ENCODE assay signal across 18 cellular contexts in the genomic region with DNA sequence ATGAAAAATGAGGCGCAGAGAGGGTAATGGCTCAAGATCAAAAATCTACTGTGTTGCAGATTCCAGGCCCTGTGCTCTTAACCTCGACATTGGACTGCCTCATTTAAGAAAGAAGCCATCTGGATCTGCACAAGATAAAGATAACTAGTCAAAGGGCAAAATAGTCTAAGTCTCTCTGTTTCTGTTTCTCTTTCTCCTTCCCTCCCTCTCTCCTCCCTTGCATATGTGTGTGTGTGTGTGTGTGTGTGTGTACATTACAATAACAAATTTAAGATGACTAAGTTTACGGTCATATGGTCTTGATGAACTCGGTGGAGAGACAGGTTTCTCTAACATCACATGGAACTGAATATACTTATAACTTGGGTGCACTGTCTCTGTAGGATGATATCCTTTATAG.
A peak's percentile ranks its signal among the peaks of the same experiment; 100 is the strongest.
DNase-seq lines count a peak whose midpoint lies in the region; TF ChIP-seq lines count a peak whose summit lies in the region.
"Had no signal": no experiment of that assay in that cellular context is flagged by ENCODE, and none has a peak within 500 bp of the region (broad histone marks: within the 10 kb centered on the region; RNA-seq: fewer than 3 reads in every experiment).

No MANE protein-coding gene starts in this region.

- H3K36me3 Mint-ChIP-seq in nephron (ENCODE audit: low read depth), result peaks cover 72% of the 10 kb centered on the region
- no peaks in the 10 kb centered on the region for H3K36me3 Mint-ChIP-seq in activated T-helper 1 cell treated with anti-CD3 and anti-CD28 coated beads, Interleukin-12 subunit alpha, Interleukin-12 subunit beta, Interleukin-2, Interleukin-4 antibody, amounts not matched to agents 30 ng/mL and 10 ng/mL and 1 ng/mL, durations not matched to agents 14 hours and 24 hours and 36 hours (ENCODE audit: low read depth)
- H3K36me3 Mint-ChIP-seq in activated T-cell treated with anti-CD3 and anti-CD28 coated beads, Interleukin-2, amount 50 U/mL, for 24 hours (ENCODE audit: low read depth), result no peaks in the 10 kb centered on the region

- no peaks in the 10 kb centered on the region for H3K27me3 ChIP-seq in MM.1S (replicated peaks; ENCODE audit: insufficient read depth, low read length)
- H3K27me3 ChIP-seq: right lobe of liver, suprapubic skin had no signal

- TF ChIP-seq CTCF in MM.1S (IDR thresholded peaks at IDR 0.05; ENCODE audit: low read length), result no peak
- TF ChIP-seq CTCF in epithelial cell of esophagus (IDR thresholded peaks at IDR 0.05; ENCODE audit: insufficient read depth, low read depth, low read length, missing control alignments), result no peak
- TF ChIP-seq CTCF in nephron (IDR thresholded peaks at IDR 0.05; ENCODE audit: unreplicated experiment in 3 of 3), result no peak

- no peaks in the 10 kb centered on the region for H3K79me2 ChIP-seq in MM.1S (ENCODE audit: low read length)

- no peak overlapping the region for H3K4me3 ChIP-seq in MM.1S (ENCODE audit: low read length)
- no peak overlapping the region for H3K4me3 ChIP-seq in epithelial cell of esophagus (ENCODE audit: low read length)
- H3K4me3 ChIP-seq: right lobe of liver, suprapubic skin had no signal

- no peaks in the 10 kb centered on the region for H3K27me3 Mint-ChIP-seq in nephron (ENCODE audit: low read depth)
- no peaks in the 10 kb centered on the region for H3K27me3 Mint-ChIP-seq in activated T-helper 1 cell treated with anti-CD3 and anti-CD28 coated beads, Interleukin-12 subunit alpha, Interleukin-12 subunit beta, Interleukin-2, Interleukin-4 antibody, amounts not matched to agents 30 ng/mL and 10 ng/mL and 1 ng/mL, durations not matched to agents 14 hours and 24 hours and 36 hours (ENCODE audit: insufficient read depth)
- H3K27me3 Mint-ChIP-seq in activated T-cell treated with anti-CD3 and anti-CD28 coated beads, Interleukin-2, amount 50 U/mL, for 24 hours, result peaks cover 3% of the 10 kb centered on the region

- no peak overlapping the region for H2AFZ ChIP-seq in MM.1S (ENCODE audit: low read length)

- DNase-seq in ELR (ENCODE audit: low read depth), result peak; percentile 57
- DNase-seq in MM.1S, result peak; percentile 6
- peak; percentile 51 for DNase-seq in epithelial cell of esophagus (ENCODE audit: low read depth)
- no peak for DNase-seq in NOMO-1 (lab: John Stamatoyannopoulos, UW; ENCODE audit: unreplicated experiment in 2 of 2)
- DNase-seq in activated CD4-positive, alpha-beta T cell treated with anti-CD3 and anti-CD28 coated beads for 4 hours, result no peak
- DNase-seq in activated T-helper 1 cell treated with anti-CD3 and anti-CD28 coated beads, Interleukin-12 subunit alpha, Interleukin-12 subunit beta, Interleukin-2, Interleukin-4 antibody, amounts not matched to agents 30 ng/mL and 10 ng/mL and 1 ng/mL, durations not matched to agents 14 hours and 24 hours and 36 hours (ENCODE audit: low spot score), result no peak
- no peak for DNase-seq in activated T-cell treated with anti-CD3 and anti-CD28 coated beads, Interleukin-2, amount 50 U/mL, for 24 hours
- DNase-seq: activated effector memory CD4-positive, alpha-beta T cell treated with Interleukin-2 at 50 U/mL for 16 hours; aorta; C1 segment of cervical spinal cord; dermis blood vessel endothelial cell; DND-41; NCI-H187; NCI-H524; right lobe of liver had no signal

- intact Hi-C loops in activated T-helper 1 cell treated with anti-CD3 and anti-CD28 coated beads, Interleukin-12 subunit alpha, Interleukin-12 subunit beta, Interleukin-2, Interleukin-4 antibody, amounts not matched to agents 30 ng/mL and 10 ng/mL and 1 ng/mL, durations not matched to agents 14 hours and 24 hours and 36 hours (cut with micrococcal nuclease), result no loop called here

- no peaks in the 10 kb centered on the region for H3K36me3 ChIP-seq in MM.1S (replicated peaks; ENCODE audit: insufficient read depth, low read length)
- H3K36me3 ChIP-seq: right lobe of liver, suprapubic skin had no signal

- no peak overlapping the region for H3K4me2 ChIP-seq in MM.1S (ENCODE audit: low read depth, low read length)

- no peak overlapping the region for H3K4me3 Mint-ChIP-seq in nephron
- H3K4me3 Mint-ChIP-seq in activated T-helper 1 cell treated with anti-CD3 and anti-CD28 coated beads, Interleukin-12 subunit alpha, Interleukin-12 subunit beta, Interleukin-2, Interleukin-4 antibody, amounts not matched to agents 30 ng/mL and 10 ng/mL and 1 ng/mL, durations not matched to agents 14 hours and 24 hours and 36 hours, result no peak overlapping the region
- no peak overlapping the region for H3K4me3 Mint-ChIP-seq in activated T-cell treated with anti-CD3 and anti-CD28 coated beads, Interleukin-2, amount 50 U/mL, for 24 hours
- H3K4me3 Mint-ChIP-seq: neural crest cell had no signal

- H3K27ac ChIP-seq in MM.1S (ENCODE audit: low read length), result no peak overlapping the region
- H3K27ac ChIP-seq: right lobe of liver, suprapubic skin had no signal

- peaks cover 26% of the 10 kb centered on the region for H3K4me1 ChIP-seq in MM.1S (ENCODE audit: low read length)
- H3K4me1 ChIP-seq: right lobe of liver, suprapubic skin had no signal

- H3K27ac Mint-ChIP-seq in nephron, result peak overlapping the region; percentile 78 to 91 (median 87)
- H3K27ac Mint-ChIP-seq in activated T-helper 1 cell treated with anti-CD3 and anti-CD28 coated beads, Interleukin-12 subunit alpha, Interleukin-12 subunit beta, Interleukin-2, Interleukin-4 antibody, amounts not matched to agents 30 ng/mL and 10 ng/mL and 1 ng/mL, durations not matched to agents 14 hours and 24 hours and 36 hours, result no peak overlapping the region
- no peak overlapping the region for H3K27ac Mint-ChIP-seq in activated T-cell treated with anti-CD3 and anti-CD28 coated beads, Interleukin-2, amount 50 U/mL, for 24 hours

- H3F3A ChIP-seq in MM.1S (ENCODE audit: insufficient read depth, low read length), result peaks cover 14% of the 10 kb centered on the region; the same call in 1 of the 2 replicates

- no peaks in the 10 kb centered on the region for H3K9me3 ChIP-seq in MM.1S (replicated peaks; ENCODE audit: insufficient read depth, low read length)
- H3K9me3 ChIP-seq: right lobe of liver, suprapubic skin had no signal

- H3K9me2 ChIP-seq in MM.1S (replicated peaks; ENCODE audit: insufficient read depth, low read length), result no peaks in the 10 kb centered on the region

- H3K9me3 Mint-ChIP-seq in nephron, result no peaks in the 10 kb centered on the region
- no peaks in the 10 kb centered on the region for H3K9me3 Mint-ChIP-seq in activated T-helper 1 cell treated with anti-CD3 and anti-CD28 coated beads, Interleukin-12 subunit alpha, Interleukin-12 subunit beta, Interleukin-2, Interleukin-4 antibody, amounts not matched to agents 30 ng/mL and 10 ng/mL and 1 ng/mL, durations not matched to agents 14 hours and 24 hours and 36 hours
- no peaks in the 10 kb centered on the region for H3K9me3 Mint-ChIP-seq in activated T-cell treated with anti-CD3 and anti-CD28 coated beads, Interleukin-2, amount 50 U/mL, for 24 hours
- H3K9me3 Mint-ChIP-seq: neural crest cell had no signal

- H3K4me1 Mint-ChIP-seq in nephron, result peaks cover 51% of the 10 kb centered on the region
- H3K4me1 Mint-ChIP-seq in activated T-helper 1 cell treated with anti-CD3 and anti-CD28 coated beads, Interleukin-12 subunit alpha, Interleukin-12 subunit beta, Interleukin-2, Interleukin-4 antibody, amounts not matched to agents 30 ng/mL and 10 ng/mL and 1 ng/mL, durations not matched to agents 14 hours and 24 hours and 36 hours (ENCODE audit: low read depth), result no peaks in the 10 kb centered on the region
- H3K4me1 Mint-ChIP-seq in activated T-cell treated with anti-CD3 and anti-CD28 coated beads, Interleukin-2, amount 50 U/mL, for 24 hours (ENCODE audit: low read depth), result no peaks in the 10 kb centered on the region

- H3K9ac ChIP-seq in MM.1S (ENCODE audit: low read length), result no peak overlapping the region

- H4K20me1 ChIP-seq in MM.1S (ENCODE audit: insufficient read depth, low read length), result no peaks in the 10 kb centered on the region

Comparison
In these comparisons a context has a peak if more than half of its experiments do, and no peak if none do; other contexts are left out.
1. DNase-seq: peak in ELR (single experiment), MM.1S (single experiment) and epithelial cell of esophagus (single experiment); none in NOMO-1 (0 of 2), activated CD4-positive, alpha-beta T cell treated with anti-CD3 and anti-CD28 coated beads for 4 hours (0 of 2), activated T-helper 1 cell treated with anti-CD3 and anti-CD28 coated beads, Interleukin-12 subunit alpha, Interleukin-12 subunit beta, Interleukin-2, Interleukin-4 antibody, amounts not matched to agents 30 ng/mL and 10 ng/mL and 1 ng/mL, durations not matched to agents 14 hours and 24 hours and 36 hours (single experiment) and activated T-cell treated with anti-CD3 and anti-CD28 coated beads, Interleukin-2, amount 50 U/mL, for 24 hours (single experiment).
2. H3K27ac Mint-ChIP-seq: peak in nephron (3 of 3); none in activated T-helper 1 cell treated with anti-CD3 and anti-CD28 coated beads, Interleukin-12 subunit alpha, Interleukin-12 subunit beta, Interleukin-2, Interleukin-4 antibody, amounts not matched to agents 30 ng/mL and 10 ng/mL and 1 ng/mL, durations not matched to agents 14 hours and 24 hours and 36 hours (single experiment) and activated T-cell treated with anti-CD3 and anti-CD28 coated beads, Interleukin-2, amount 50 U/mL, for 24 hours (single experiment).